Comparison of ENCODE assay signal across 1 cellular context in the genomic region with DNA sequence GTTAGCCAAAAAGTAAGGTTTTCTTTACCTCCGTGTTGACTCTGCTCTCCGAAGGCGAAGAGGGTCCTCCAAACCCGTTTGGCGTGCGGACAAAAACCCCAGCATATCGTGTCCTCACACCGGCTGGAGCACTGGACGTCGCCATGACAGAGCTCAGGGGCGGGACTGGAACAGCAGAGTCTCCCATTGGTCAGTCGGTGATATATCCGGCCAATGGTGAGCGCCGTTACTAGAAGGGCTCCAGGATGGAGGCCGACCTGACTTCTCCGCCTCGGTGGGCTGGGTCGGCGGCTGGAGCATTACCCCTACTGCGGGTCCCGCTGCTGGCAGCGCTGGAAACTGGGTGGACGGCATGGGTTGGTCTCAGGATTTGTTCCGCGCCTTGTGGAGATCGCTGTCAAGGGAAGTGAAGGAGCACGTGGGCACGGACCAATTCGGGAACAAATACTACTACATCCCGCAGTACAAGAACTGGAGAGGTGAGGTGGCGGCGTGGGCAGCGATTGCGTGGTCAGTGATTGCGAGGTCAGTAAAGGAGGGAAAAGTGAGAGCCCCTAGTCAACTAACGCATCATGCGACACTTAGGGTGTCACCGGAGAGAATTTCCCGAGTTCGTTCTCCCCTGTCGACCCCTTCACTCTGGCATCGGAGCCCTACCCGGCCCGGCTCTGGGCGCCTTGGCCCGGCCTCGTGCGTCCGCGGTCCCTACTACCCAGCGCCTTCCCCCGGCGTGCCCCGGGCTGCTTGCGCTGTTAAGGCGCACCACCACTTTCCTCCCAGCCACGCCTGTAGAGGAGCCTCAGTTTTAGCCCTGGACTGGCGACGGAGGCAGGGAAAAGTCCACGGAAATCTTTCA.
A peak's percentile ranks its signal among the peaks of the same experiment; 100 is the strongest.
TF ChIP-seq lines count a peak whose summit lies in the region.

A gene with protein sequence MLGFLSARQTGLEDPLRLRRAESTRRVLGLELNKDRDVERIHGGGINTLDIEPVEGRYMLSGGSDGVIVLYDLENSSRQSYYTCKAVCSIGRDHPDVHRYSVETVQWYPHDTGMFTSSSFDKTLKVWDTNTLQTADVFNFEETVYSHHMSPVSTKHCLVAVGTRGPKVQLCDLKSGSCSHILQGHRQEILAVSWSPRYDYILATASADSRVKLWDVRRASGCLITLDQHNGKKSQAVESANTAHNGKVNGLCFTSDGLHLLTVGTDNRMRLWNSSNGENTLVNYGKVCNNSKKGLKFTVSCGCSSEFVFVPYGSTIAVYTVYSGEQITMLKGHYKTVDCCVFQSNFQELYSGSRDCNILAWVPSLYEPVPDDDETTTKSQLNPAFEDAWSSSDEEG (minus strand): TSS at position 167 of the 856 bp plus-strand sequence. CDS start 62 bp downstream, at position 105.
A gene with protein sequence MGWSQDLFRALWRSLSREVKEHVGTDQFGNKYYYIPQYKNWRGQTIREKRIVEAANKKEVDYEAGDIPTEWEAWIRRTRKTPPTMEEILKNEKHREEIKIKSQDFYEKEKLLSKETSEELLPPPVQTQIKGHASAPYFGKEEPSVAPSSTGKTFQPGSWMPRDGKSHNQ (plus strand): TSS at position 302 of the 856 bp plus-strand sequence. CDS start 51 bp downstream, at position 353.

TF ChIP-seq in K562, 482 proteins besides CTCF, POLR2A, EP300 and RAD21 (continued from another document and continues in another):
- TF ChIP-seq, protein P1, sequence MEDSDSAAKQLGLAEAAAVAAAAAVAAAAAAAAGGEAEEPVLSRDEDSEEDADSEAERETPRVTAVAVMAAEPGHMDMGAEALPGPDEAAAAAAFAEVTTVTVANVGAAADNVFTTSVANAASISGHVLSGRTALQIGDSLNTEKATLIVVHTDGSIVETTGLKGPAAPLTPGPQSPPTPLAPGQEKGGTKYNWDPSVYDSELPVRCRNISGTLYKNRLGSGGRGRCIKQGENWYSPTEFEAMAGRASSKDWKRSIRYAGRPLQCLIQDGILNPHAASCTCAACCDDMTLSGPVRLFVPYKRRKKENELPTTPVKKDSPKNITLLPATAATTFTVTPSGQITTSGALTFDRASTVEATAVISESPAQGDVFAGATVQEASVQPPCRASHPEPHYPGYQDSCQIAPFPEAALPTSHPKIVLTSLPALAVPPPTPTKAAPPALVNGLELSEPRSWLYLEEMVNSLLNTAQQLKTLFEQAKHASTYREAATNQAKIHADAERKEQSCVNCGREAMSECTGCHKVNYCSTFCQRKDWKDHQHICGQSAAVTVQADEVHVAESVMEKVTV (CRISPR knock-in tag; IDR thresholded peaks at IDR 0.05), result no peak
- no peak for TF ChIP-seq TCFL5 (CRISPR knock-in tag; conservative IDR thresholded peaks at IDR 0.05)
- TF ChIP-seq ZNF184 (CRISPR knock-in tag; IDR thresholded peaks at IDR 0.05), result no peak
- TF ChIP-seq, protein P2, sequence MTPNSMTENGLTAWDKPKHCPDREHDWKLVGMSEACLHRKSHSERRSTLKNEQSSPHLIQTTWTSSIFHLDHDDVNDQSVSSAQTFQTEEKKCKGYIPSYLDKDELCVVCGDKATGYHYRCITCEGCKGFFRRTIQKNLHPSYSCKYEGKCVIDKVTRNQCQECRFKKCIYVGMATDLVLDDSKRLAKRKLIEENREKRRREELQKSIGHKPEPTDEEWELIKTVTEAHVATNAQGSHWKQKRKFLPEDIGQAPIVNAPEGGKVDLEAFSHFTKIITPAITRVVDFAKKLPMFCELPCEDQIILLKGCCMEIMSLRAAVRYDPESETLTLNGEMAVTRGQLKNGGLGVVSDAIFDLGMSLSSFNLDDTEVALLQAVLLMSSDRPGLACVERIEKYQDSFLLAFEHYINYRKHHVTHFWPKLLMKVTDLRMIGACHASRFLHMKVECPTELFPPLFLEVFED (CRISPR knock-in tag; conservative IDR thresholded peaks at IDR 0.05), result no peak
- TF ChIP-seq, protein P3, sequence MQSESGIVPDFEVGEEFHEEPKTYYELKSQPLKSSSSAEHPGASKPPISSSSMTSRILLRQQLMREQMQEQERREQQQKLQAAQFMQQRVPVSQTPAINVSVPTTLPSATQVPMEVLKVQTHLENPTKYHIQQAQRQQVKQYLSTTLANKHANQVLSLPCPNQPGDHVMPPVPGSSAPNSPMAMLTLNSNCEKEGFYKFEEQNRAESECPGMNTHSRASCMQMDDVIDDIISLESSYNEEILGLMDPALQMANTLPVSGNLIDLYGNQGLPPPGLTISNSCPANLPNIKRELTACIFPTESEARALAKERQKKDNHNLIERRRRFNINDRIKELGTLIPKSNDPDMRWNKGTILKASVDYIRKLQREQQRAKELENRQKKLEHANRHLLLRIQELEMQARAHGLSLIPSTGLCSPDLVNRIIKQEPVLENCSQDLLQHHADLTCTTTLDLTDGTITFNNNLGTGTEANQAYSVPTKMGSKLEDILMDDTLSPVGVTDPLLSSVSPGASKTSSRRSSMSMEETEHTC (IDR thresholded peaks at IDR 0.05), result no peak
- TF ChIP-seq, protein P4, sequence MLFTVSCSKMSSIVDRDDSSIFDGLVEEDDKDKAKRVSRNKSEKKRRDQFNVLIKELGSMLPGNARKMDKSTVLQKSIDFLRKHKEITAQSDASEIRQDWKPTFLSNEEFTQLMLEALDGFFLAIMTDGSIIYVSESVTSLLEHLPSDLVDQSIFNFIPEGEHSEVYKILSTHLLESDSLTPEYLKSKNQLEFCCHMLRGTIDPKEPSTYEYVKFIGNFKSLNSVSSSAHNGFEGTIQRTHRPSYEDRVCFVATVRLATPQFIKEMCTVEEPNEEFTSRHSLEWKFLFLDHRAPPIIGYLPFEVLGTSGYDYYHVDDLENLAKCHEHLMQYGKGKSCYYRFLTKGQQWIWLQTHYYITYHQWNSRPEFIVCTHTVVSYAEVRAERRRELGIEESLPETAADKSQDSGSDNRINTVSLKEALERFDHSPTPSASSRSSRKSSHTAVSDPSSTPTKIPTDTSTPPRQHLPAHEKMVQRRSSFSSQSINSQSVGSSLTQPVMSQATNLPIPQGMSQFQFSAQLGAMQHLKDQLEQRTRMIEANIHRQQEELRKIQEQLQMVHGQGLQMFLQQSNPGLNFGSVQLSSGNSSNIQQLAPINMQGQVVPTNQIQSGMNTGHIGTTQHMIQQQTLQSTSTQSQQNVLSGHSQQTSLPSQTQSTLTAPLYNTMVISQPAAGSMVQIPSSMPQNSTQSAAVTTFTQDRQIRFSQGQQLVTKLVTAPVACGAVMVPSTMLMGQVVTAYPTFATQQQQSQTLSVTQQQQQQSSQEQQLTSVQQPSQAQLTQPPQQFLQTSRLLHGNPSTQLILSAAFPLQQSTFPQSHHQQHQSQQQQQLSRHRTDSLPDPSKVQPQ (CRISPR knock-in tag; IDR thresholded peaks at IDR 0.05; ENCODE audit: borderline replicate concordance), result no peak
- TF ChIP-seq, protein P5, sequence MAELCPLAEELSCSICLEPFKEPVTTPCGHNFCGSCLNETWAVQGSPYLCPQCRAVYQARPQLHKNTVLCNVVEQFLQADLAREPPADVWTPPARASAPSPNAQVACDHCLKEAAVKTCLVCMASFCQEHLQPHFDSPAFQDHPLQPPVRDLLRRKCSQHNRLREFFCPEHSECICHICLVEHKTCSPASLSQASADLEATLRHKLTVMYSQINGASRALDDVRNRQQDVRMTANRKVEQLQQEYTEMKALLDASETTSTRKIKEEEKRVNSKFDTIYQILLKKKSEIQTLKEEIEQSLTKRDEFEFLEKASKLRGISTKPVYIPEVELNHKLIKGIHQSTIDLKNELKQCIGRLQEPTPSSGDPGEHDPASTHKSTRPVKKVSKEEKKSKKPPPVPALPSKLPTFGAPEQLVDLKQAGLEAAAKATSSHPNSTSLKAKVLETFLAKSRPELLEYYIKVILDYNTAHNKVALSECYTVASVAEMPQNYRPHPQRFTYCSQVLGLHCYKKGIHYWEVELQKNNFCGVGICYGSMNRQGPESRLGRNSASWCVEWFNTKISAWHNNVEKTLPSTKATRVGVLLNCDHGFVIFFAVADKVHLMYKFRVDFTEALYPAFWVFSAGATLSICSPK (IDR thresholded peaks at IDR 0.05; ENCODE audit: borderline replicate concordance), result no peak
- no peak for TF ChIP-seq ILF3 (IDR thresholded peaks at IDR 0.05; ENCODE audit: borderline replicate concordance)
- TF ChIP-seq BDP1 (IDR thresholded peaks at IDR 0.05; ENCODE audit: insufficient read depth, insufficient read length), result no peak
- TF ChIP-seq, protein P6, sequence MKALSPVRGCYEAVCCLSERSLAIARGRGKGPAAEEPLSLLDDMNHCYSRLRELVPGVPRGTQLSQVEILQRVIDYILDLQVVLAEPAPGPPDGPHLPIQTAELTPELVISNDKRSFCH (CRISPR knock-in tag; IDR thresholded peaks at IDR 0.05), result no peak
- TF ChIP-seq, protein P6 (tag; IDR thresholded peaks at IDR 0.05), result no peak
- TF ChIP-seq ZNF561 (CRISPR knock-in tag; conservative IDR thresholded peaks at IDR 0.05), result no peak
- no peak for TF ChIP-seq ATF1 (CRISPR knock-in tag; IDR thresholded peaks at IDR 0.05)
- TF ChIP-seq ATF1 (tag; IDR thresholded peaks at IDR 0.05), result peak; percentile 58
- no peak for TF ChIP-seq RBM15 (IDR thresholded peaks at IDR 0.05; ENCODE audit: insufficient read depth, low read length)
- no peak for TF ChIP-seq FOXK2 (conservative IDR thresholded peaks at IDR 0.05 in 1 of 2, IDR thresholded peaks at IDR 0.05 in 1 of 2; ENCODE audit: low read depth in 2 of 2)
- TF ChIP-seq, protein P7, sequence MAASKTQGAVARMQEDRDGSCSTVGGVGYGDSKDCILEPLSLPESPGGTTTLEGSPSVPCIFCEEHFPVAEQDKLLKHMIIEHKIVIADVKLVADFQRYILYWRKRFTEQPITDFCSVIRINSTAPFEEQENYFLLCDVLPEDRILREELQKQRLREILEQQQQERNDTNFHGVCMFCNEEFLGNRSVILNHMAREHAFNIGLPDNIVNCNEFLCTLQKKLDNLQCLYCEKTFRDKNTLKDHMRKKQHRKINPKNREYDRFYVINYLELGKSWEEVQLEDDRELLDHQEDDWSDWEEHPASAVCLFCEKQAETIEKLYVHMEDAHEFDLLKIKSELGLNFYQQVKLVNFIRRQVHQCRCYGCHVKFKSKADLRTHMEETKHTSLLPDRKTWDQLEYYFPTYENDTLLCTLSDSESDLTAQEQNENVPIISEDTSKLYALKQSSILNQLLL (CRISPR knock-in tag; IDR thresholded peaks at IDR 0.05; ENCODE audit: borderline replicate concordance), result no peak
- no peak for TF ChIP-seq ZNF212 (CRISPR knock-in tag; IDR thresholded peaks at IDR 0.05)
- TF ChIP-seq ARNT (IDR thresholded peaks at IDR 0.05), result no peak
- no peak for TF ChIP-seq CREB1 (IDR thresholded peaks at IDR 0.05)
- no peak; the same call in 1 of the 2 replicates for TF ChIP-seq CREB1 (CRISPR knock-in tag; IDR thresholded peaks at IDR 0.05)
- TF ChIP-seq ZNF217 (CRISPR knock-in tag; IDR thresholded peaks at IDR 0.05), result no peak
- no peak for TF ChIP-seq ZNF263 (CRISPR knock-in tag; IDR thresholded peaks at IDR 0.05; ENCODE audit: borderline replicate concordance)
- no peak for TF ChIP-seq MYNN (IDR thresholded peaks at IDR 0.05)
- TF ChIP-seq MYNN (CRISPR knock-in tag; IDR thresholded peaks at IDR 0.05), result no peak
- TF ChIP-seq SMARCA4 (IDR thresholded peaks at IDR 0.05), result no peak
- TF ChIP-seq ZNF583 (CRISPR knock-in tag; IDR thresholded peaks at IDR 0.05), result no peak
- TF ChIP-seq, protein P8, sequence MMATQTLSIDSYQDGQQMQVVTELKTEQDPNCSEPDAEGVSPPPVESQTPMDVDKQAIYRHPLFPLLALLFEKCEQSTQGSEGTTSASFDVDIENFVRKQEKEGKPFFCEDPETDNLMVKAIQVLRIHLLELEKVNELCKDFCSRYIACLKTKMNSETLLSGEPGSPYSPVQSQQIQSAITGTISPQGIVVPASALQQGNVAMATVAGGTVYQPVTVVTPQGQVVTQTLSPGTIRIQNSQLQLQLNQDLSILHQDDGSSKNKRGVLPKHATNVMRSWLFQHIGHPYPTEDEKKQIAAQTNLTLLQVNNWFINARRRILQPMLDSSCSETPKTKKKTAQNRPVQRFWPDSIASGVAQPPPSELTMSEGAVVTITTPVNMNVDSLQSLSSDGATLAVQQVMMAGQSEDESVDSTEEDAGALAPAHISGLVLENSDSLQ (IDR thresholded peaks at IDR 0.05), result peak; percentile 50
- peak; percentile 82 for TF ChIP-seq EGR1 (conservative IDR thresholded peaks at IDR 0.05)
- no peak for TF ChIP-seq PPARD (CRISPR knock-in tag; IDR thresholded peaks at IDR 0.05)
- TF ChIP-seq, protein P9, sequence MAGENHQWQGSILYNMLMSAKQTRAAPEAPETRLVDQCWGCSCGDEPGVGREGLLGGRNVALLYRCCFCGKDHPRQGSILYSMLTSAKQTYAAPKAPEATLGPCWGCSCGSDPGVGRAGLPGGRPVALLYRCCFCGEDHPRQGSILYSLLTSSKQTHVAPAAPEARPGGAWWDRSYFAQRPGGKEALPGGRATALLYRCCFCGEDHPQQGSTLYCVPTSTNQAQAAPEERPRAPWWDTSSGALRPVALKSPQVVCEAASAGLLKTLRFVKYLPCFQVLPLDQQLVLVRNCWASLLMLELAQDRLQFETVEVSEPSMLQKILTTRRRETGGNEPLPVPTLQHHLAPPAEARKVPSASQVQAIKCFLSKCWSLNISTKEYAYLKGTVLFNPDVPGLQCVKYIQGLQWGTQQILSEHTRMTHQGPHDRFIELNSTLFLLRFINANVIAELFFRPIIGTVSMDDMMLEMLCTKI (IDR thresholded peaks at IDR 0.05; ENCODE audit: partially characterized antibody), result no peak
- TF ChIP-seq HSF4 (CRISPR knock-in tag; IDR thresholded peaks at IDR 0.05; ENCODE audit: borderline replicate concordance), result no peak
- TF ChIP-seq TSC22D4 (tag; IDR thresholded peaks at IDR 0.05), result no peak
- TF ChIP-seq ZNF232 (CRISPR knock-in tag; IDR thresholded peaks at IDR 0.05), result no peak
- no peak for TF ChIP-seq ZNF699 (CRISPR knock-in tag; IDR thresholded peaks at IDR 0.05; ENCODE audit: insufficient replicate concordance)
- TF ChIP-seq RUNX1 (IDR thresholded peaks at IDR 0.05; ENCODE audit: low read depth), result no peak
- TF ChIP-seq PHTF2 (CRISPR knock-in tag; IDR thresholded peaks at IDR 0.05), result no peak
- TF ChIP-seq GTF2F1 (IDR thresholded peaks at IDR 0.05; ENCODE audit: low read depth, low read length), result no peak
- no peak for TF ChIP-seq YBX1 (IDR thresholded peaks at IDR 0.05)
- TF ChIP-seq SRSF3 (IDR thresholded peaks at IDR 0.05; ENCODE audit: insufficient read depth, low read length), result no peak
- peak; percentile 60 for TF ChIP-seq POLR2B (IDR thresholded peaks at IDR 0.05; ENCODE audit: low read depth, partially characterized antibody)
- TF ChIP-seq CBX3 (IDR thresholded peaks at IDR 0.05; ENCODE audit: borderline replicate concordance in 1 of 2, low read length in 2 of 2), result no peak
- no peak for TF ChIP-seq ZNF324 (CRISPR knock-in tag; IDR thresholded peaks at IDR 0.05)
- TF ChIP-seq NEUROD1 (IDR thresholded peaks at IDR 0.05; ENCODE audit: borderline replicate concordance, low read depth, low read length, partially characterized antibody), result peak; percentile 64
- no peak for TF ChIP-seq ZNF717 (CRISPR knock-in tag; IDR thresholded peaks at IDR 0.05)
- TF ChIP-seq NFE2L1 (tag; IDR thresholded peaks at IDR 0.05; ENCODE audit: borderline replicate concordance, low read depth), result no peak
- peak; percentile 60; the same call in 1 of the 2 replicates for TF ChIP-seq DIDO1 (tag; IDR thresholded peaks at IDR 0.05; ENCODE audit: low read depth)
- TF ChIP-seq TEAD1 (CRISPR knock-in tag; IDR thresholded peaks at IDR 0.05), result 0 out of 4 replicates have a peak, but pooled peaks of 1 of the 2 experiments have one; percentile 3
